In genomic region chr9:129109952-129110739, GRCh38 we compare ENCODE assay signal across 7 cellular contexts. TPM values are rescaled to one million over a fixed set of nuclear protein-coding genes. Genes with fewer than 3 reads are reported as not detected.
DNase-seq lines count a peak whose midpoint lies in the region; ATAC-seq, FAIRE-seq and TF ChIP-seq lines count a peak whose summit lies in the region.

No MANE protein-coding gene starts in this region.

- peaks cover 32 to 67% (median 43%) of the 10 kb centered on the region in 3 donors for H3K4me1 ChIP-seq in esophagus squamous epithelium

- H3K27me3 ChIP-seq in esophagus squamous epithelium = no peaks in the 10 kb centered on the region

- peak overlapping the region; percentile 95 for H3K4me3 Mint-ChIP-seq in nephron progenitor cell

- TF ChIP-seq POLR2A in esophagus squamous epithelium (IDR thresholded peaks at IDR 0.05) = no peak

- DNase-seq in GM18507 (ENCODE audit: extremely low spot score, insufficient read length, low read depth) (peak; percentile 22), T1000 (lab: John Stamatoyannopoulos, UW) (peak; percentile 9), esophagus squamous epithelium (lab: John Stamatoyannopoulos, UW) (no peak), nephron progenitor cell (peak; percentile 37), NCI-H2171 (lab: John Stamatoyannopoulos, UW) (no peak), NCI-H1417 treated with DMSO at 0.1 percent for 48 hours (lab: John Stamatoyannopoulos, UW) (no peak)

- FAIRE-seq in GM18507 (lab: Jason Lieb, UNC) = no peak

- H3K36me3 Mint-ChIP-seq in nephron progenitor cell (ENCODE audit: low read depth) = no peaks in the 10 kb centered on the region

- H3K4me1 Mint-ChIP-seq in nephron progenitor cell = peaks cover 52% of the 10 kb centered on the region

- no peak overlapping the region for H3K27ac Mint-ChIP-seq in nephron progenitor cell

- TF ChIP-seq CTCF in esophagus squamous epithelium (IDR thresholded peaks at IDR 0.05) (no peak), nephron progenitor cell (IDR thresholded peaks at IDR 0.05) (no peak)

- intact Hi-C loops in esophagus squamous epithelium (cut with DNase I) = no loop called here

- no peaks in the 10 kb centered on the region for H3K9me3 ChIP-seq in esophagus squamous epithelium

- no peaks in the 10 kb centered on the region for H3K9me3 Mint-ChIP-seq in nephron progenitor cell

- H3K36me3 ChIP-seq in esophagus squamous epithelium = peaks cover 0 to 27% (median 0%) of the 10 kb centered on the region in 3 donors

- WGBS in esophagus squamous epithelium, 2 donors = 40 to 51% methylated on average over 8 of the region's 64 CpGs

- peak overlapping the region; percentile 79 to 94 (median 84) for H3K4me3 ChIP-seq in esophagus squamous epithelium

- H3K27ac ChIP-seq in esophagus squamous epithelium = peak overlapping the region; percentile 94 to 97 (median 96)

- H3K27me3 Mint-ChIP-seq in nephron progenitor cell (ENCODE audit: low read depth, poor library complexity) = peaks cover 22% of the 10 kb centered on the region

- peak; percentile 21 for ATAC-seq in HG02938 (IDR thresholded peaks at IDR 0.05; ENCODE audit: unreplicated experiment)

RNA-seq across cellular contexts. Expression of gene CRAT, which starts 0.4 kb away (rescaled TPM):
- 10 to 100 TPM; 25.3 to 61.5 (median 44.9) TPM for total RNA-seq in esophagus squamous epithelium

RNA-seq across cellular contexts. Expression of gene PTPA, which starts 1.1 kb away (rescaled TPM):
- 100 to 1,000 TPM in 1 of 4 donors, 10 to 100 TPM in 3; 59.1 to 110 (median 80.6) TPM for total RNA-seq in esophagus squamous epithelium

RNA-seq across cellular contexts. Expression of gene DOLPP1, which starts 29.2 kb away (rescaled TPM):
- 10 to 100 TPM in 3 of 4 donors, 1 to 10 TPM in 1; 9.7 to 23.0 (median 19.3) TPM for total RNA-seq in esophagus squamous epithelium

Comparison
In these comparisons a context has a peak if more than half of its experiments do, and no peak if none do; other contexts are left out.
1. DNase-seq: peak in GM18507 (single experiment), T1000 (single experiment) and nephron progenitor cell (single experiment); none in esophagus squamous epithelium (single experiment), NCI-H2171 (single experiment) and NCI-H1417 treated with DMSO at 0.1 percent for 48 hours (single experiment).